ENCODE assay signal across 8 cellular contexts in the genomic region with DNA sequence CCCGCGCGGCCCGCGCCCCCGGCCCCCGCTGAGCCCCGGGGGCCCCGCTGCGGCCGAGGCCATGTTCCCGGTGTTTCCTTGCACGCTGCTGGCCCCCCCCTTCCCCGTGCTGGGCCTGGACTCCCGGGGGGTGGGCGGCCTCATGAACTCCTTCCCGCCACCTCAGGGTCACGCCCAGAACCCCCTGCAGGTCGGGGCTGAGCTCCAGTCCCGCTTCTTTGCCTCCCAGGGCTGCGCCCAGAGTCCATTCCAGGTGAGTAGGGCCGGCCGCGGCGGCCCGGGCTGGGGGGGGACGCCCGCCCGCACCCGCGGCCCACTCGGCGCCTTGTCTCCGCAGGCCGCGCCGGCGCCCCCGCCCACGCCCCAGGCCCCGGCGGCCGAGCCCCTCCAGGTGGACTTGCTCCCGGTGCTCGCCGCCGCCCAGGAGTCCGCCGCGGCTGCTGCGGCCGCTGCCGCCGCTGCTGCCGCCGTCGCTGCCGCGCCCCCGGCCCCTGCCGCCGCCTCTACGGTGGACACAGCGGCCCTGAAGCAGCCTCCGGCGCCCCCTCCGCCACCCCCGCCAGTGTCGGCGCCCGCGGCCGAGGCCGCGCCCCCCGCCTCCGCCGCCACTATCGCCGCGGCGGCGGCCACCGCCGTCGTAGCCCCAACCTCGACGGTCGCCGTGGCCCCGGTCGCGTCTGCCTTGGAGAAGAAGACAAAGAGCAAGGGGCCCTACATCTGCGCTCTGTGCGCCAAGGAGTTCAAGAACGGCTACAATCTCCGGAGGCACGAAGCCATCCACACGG. TPM values are rescaled to one million over a fixed set of nuclear protein-coding genes. Genes with fewer than 3 reads are reported as not detected.
A peak's percentile ranks its signal among the peaks of the same experiment; 100 is the strongest.
DNase-seq lines count a peak whose midpoint lies in the region; ATAC-seq, FAIRE-seq and TF ChIP-seq lines count a peak whose summit lies in the region.

No MANE protein-coding gene starts in this region.

- peak overlapping the region; percentile 96; the same call in 1 of the 2 replicates for H3K23ac ChIP-seq in IMR-90 (ENCODE audit: low read depth, low read length)

- dilution Hi-C loops in IMR-90 (cut with HindIII; ENCODE audit: low sequenced_read_pairs, unreplicated experiment) = no loop called here

- peaks cover 30% of the 10 kb centered on the region for H4K20me1 ChIP-seq in IMR-90 (ENCODE audit: insufficient read depth, low read length)
- H4K20me1 ChIP-seq in astrocyte (ENCODE audit: insufficient read depth, low read length) = peaks cover 34% of the 10 kb centered on the region

- H3K9me1 ChIP-seq in IMR-90 (ENCODE audit: insufficient read depth, low read length) = 0 out of 2 replicates have a peak, but pooled peaks cover 3% of the 10 kb centered on the region

- H3K27ac ChIP-seq in IMR-90 (ENCODE audit: insufficient read depth, low read length) (peak overlapping the region; percentile 95), astrocyte (ENCODE audit: low read depth, low read length) (peak overlapping the region; percentile 68)

- peak overlapping the region; percentile 91 for H3K4me3 Mint-ChIP-seq in astrocyte (ENCODE audit: unreplicated experiment)

- POLR2A ChIA-PET in IMR-90 (lab: Charles Lee; ENCODE audit: unreplicated experiment) = interaction anchor here (1.1 kb wide), 1 partner anchor 9 kb away, joined by 5 read pairs; no protein-coding TSS in a partner anchor

- ATAC-seq in IMR-90 (ENCODE audit: low read depth) (no peak), GM18502 (IDR thresholded peaks at IDR 0.05; ENCODE audit: poor library complexity, unreplicated experiment) (no peak), HG02571 (IDR thresholded peaks at IDR 0.05; ENCODE audit: unreplicated experiment) (no peak)

- H3K18ac ChIP-seq in IMR-90 (ENCODE audit: low read depth, low read length) = peak overlapping the region; percentile 27; the same call in 1 of the 2 replicates

- no TSS peak for BruUV-seq in IMR-90 (replicated peaks; lab: Mats Ljungman, UMichigan)

- H2BK20ac ChIP-seq in IMR-90 (ENCODE audit: low read depth, low read length) = no peak overlapping the region

- 0% methylated on average over 66 of the region's 99 CpGs; no CpG with 5 or more reads in 1 of the 2 experiments for WGBS in IMR-90 (ENCODE audit: extremely low coverage in 2 of 2, insufficient read length in 1 of 2), 2 experiments

- H3K9me3 Mint-ChIP-seq in astrocyte (ENCODE audit: unreplicated experiment) = no peaks in the 10 kb centered on the region

- no peak for FAIRE-seq in astrocyte (lab: Jason Lieb, UNC)

- peak overlapping the region; percentile 88 for H2BK5ac ChIP-seq in IMR-90 (ENCODE audit: low read depth, low read length, poor library complexity, severe bottlenecking)

- peaks cover 4 to 35% of the 10 kb centered on the region in 2 experiments; a peak in 3 of 4 replicates for H3K79me1 ChIP-seq in IMR-90 (ENCODE audit: low read depth in 1 of 2, low read length in 2 of 2)

- H3K27me3 ChIP-seq in IMR-90 (ENCODE audit: control insufficient read depth, insufficient read depth, low read length) (no peaks in the 10 kb centered on the region), astrocyte (ENCODE audit: insufficient read depth, low read length) (no peaks in the 10 kb centered on the region)

- peak overlapping the region; percentile 48 for H2BK120ac ChIP-seq in IMR-90 (ENCODE audit: low read depth, low read length)

- no peak for TF ChIP-seq RAD21 in IMR-90 (IDR thresholded peaks at IDR 0.05; ENCODE audit: low read length)

- peak overlapping the region; percentile 45; the same call in 1 of the 2 replicates for H4K5ac ChIP-seq in IMR-90 (ENCODE audit: low read depth, low read length)

- H3K4ac ChIP-seq in IMR-90 (ENCODE audit: low read depth, low read length) = peak overlapping the region; percentile 91

- TF ChIP-seq POLR2A in IMR-90 (IDR thresholded peaks at IDR 0.05; ENCODE audit: low read depth, low read length) (no peak), Raji (IDR thresholded peaks at IDR 0.05; ENCODE audit: insufficient read depth, low read depth, low read length) (peak; percentile 58; the same call in 1 of the 2 replicates)

- peaks cover 32% of the 10 kb centered on the region for H3K4me1 Mint-ChIP-seq in astrocyte (ENCODE audit: low read depth, unreplicated experiment)

- H3K4me2 ChIP-seq in IMR-90 (ENCODE audit: low read depth, low read length) = peak overlapping the region; percentile 71
- peak overlapping the region; percentile 93 for H3K4me2 ChIP-seq in astrocyte (ENCODE audit: low read length)

- TF ChIP-seq CTCF in IMR-90 (conservative IDR thresholded peaks at IDR 0.05; ENCODE audit: low read depth, low read length) = no peak
- TF ChIP-seq CTCF in astrocyte (IDR thresholded peaks at IDR 0.05; ENCODE audit: insufficient read depth, low read depth, low read length) = no peak

- no peak overlapping the region for H3K27ac Mint-ChIP-seq in astrocyte (ENCODE audit: unreplicated experiment)

- H3K9me3 ChIP-seq in IMR-90 (ENCODE audit: control insufficient read depth, insufficient read depth, low read length) (no peaks in the 10 kb centered on the region), astrocyte (ENCODE audit: insufficient read depth, low read depth, low read length) (no peaks in the 10 kb centered on the region)

- H3K36me3 Mint-ChIP-seq in astrocyte (ENCODE audit: low read depth, unreplicated experiment) = peaks cover 9% of the 10 kb centered on the region

- intact Hi-C loops in IMR-90 (cut with micrococcal nuclease) = loop anchor here (1.0 kb wide), 1 partner anchor 41 kb away; no protein-coding TSS in a partner anchor

- peak overlapping the region; percentile 62 for H3K4me3 ChIP-seq in IMR-90 (ENCODE audit: insufficient read depth, low read depth, low read length)
- peak overlapping the region; percentile 77 for H3K4me3 ChIP-seq in astrocyte (ENCODE audit: insufficient read depth, low read depth, low read length)

- H3K79me2 ChIP-seq in astrocyte (ENCODE audit: insufficient read depth, low read length) = peaks cover 34% of the 10 kb centered on the region

- H2AK5ac ChIP-seq in IMR-90 (ENCODE audit: low read depth, low read length) = peak overlapping the region; percentile 89

- peak overlapping the region; percentile 73; the same call in 1 of the 2 replicates for H3K56ac ChIP-seq in IMR-90 (ENCODE audit: extremely low read depth, insufficient read depth, low read length)

- peak overlapping the region; percentile 86 for H4K91ac ChIP-seq in IMR-90 (ENCODE audit: insufficient read depth, low read depth, low read length)

- DNase-seq in ELF-1 (ENCODE audit: low read depth, low spot score) = peak; percentile 72
- no peak for DNase-seq in IMR-90
- no peak for DNase-seq in astrocyte (ENCODE audit: low read depth)
- peak; percentile 79 for DNase-seq in islet precursor cell
- peak; percentile 63 for DNase-seq in stimulated activated CD4-positive, alpha-beta T cell treated with anti-CD3 and anti-CD28 coated beads, Interleukin-4, amount 100 ng/mL, for 1 hour

- no peak overlapping the region for H2BK15ac ChIP-seq in IMR-90 (ENCODE audit: low read depth, low read length)

- H2AFZ ChIP-seq in IMR-90 (replicated peaks; ENCODE audit: low read length, poor library complexity) = peak overlapping the region; percentile 79
- H2AFZ ChIP-seq in astrocyte (ENCODE audit: low read depth, low read length) = peak overlapping the region; percentile 14

- peak overlapping the region; percentile 59; the same call in 1 of the 2 replicates for H3K14ac ChIP-seq in IMR-90 (replicated peaks; ENCODE audit: low read depth, low read length)

- CTCF ChIA-PET in IMR-90 (lab: Yijun Ruan, JAX) = interaction anchor here (1.1 to 2.4 kb wide), 2 partner anchors 9 to 42 kb away, joined by 4 to 10 read pairs; partner anchors contain the start of gene PAGR1

- peaks cover 20% of the 10 kb centered on the region for H3K4me1 ChIP-seq in IMR-90 (ENCODE audit: control insufficient read depth, insufficient read depth, low read length)
- H3K4me1 ChIP-seq in astrocyte (ENCODE audit: insufficient read depth, low read length) = peaks cover 39% of the 10 kb centered on the region

- H4K8ac ChIP-seq in IMR-90 (ENCODE audit: low read depth in 2 of 2, low read length in 2 of 2) = peak overlapping the region; percentile 2 to 82; a peak in 2 of 4 replicates

- peak overlapping the region; percentile 86 for H3K9ac ChIP-seq in IMR-90 (ENCODE audit: low read depth, low read length)
- H3K9ac ChIP-seq in astrocyte (ENCODE audit: low read length) = peak overlapping the region; percentile 84

- in situ Hi-C loops in IMR-90 (cut with MboI; ENCODE audit: low sequenced_read_pairs) = no loop called here

- peaks cover 17% of the 10 kb centered on the region for H3K36me3 ChIP-seq in IMR-90 (ENCODE audit: control insufficient read depth, insufficient read depth, low read length)
- peaks cover 5% of the 10 kb centered on the region for H3K36me3 ChIP-seq in astrocyte (ENCODE audit: insufficient read depth, low read length)

- H3K27me3 Mint-ChIP-seq in astrocyte (ENCODE audit: low read depth, unreplicated experiment) = no peaks in the 10 kb centered on the region

- H2AK9ac ChIP-seq in IMR-90 (replicated peaks; ENCODE audit: low read depth, low read length, poor library complexity) = peak overlapping the region; percentile 95

TF ChIP-seq in IMR-90, 13 proteins besides CTCF, POLR2A, EP300 and RAD21 (continues in another document):
- TF ChIP-seq MAFK (IDR thresholded peaks at IDR 0.05; ENCODE audit: low read depth, low read length) = no peak

RNA-seq across cellular contexts. Expression of gene MAZ, which starts 0.5 kb away (rescaled TPM):
- total RNA-seq in IMR-90 (2012; rRNA removed) (113 and 127 TPM in 2 replicates), astrocyte (216 and 247 TPM in 2 replicates)
- 124 and 138 TPM in 2 replicates for polyA plus RNA-seq in IMR-90 (2012; rRNA removed)
- 55.6 and 129 TPM in 2 replicates for polyA plus RNA-seq in IMR-90 (2012; cell fraction: cytosol; rRNA removed)
- 105 and 180 TPM in 2 replicates for polyA plus RNA-seq in IMR-90 (2012; cell fraction: nucleus; rRNA removed; ENCODE audit: low replicate concordance)

RNA-seq across cellular contexts. Expression of gene PRRT2, which starts 5.2 kb away (rescaled TPM):
- total RNA-seq in IMR-90 (2012; rRNA removed) = 0.90 and 1.4 TPM in 2 replicates
- 10.5 and 10.7 TPM in 2 replicates for polyA plus RNA-seq in IMR-90 (2012; rRNA removed)
- 2.2 and 2.7 TPM in 2 replicates for polyA plus RNA-seq in IMR-90 (2012; cell fraction: cytosol; rRNA removed)
- 150 and 201 TPM in 2 replicates for polyA plus RNA-seq in IMR-90 (2012; cell fraction: nucleus; rRNA removed; ENCODE audit: low replicate concordance)
- 6.2 and 6.7 TPM in 2 replicates for total RNA-seq in astrocyte

RNA-seq across cellular contexts. Expression of gene PAGR1, which starts 9.1 kb away (rescaled TPM):
- total RNA-seq in IMR-90 (2012; rRNA removed) (10.6 and 15.3 TPM in 2 replicates), astrocyte (20.1 and 20.8 TPM in 2 replicates)
- polyA plus RNA-seq in IMR-90 (2012; rRNA removed) = 22.1 and 26.4 TPM in 2 replicates
- 21.9 and 41.0 TPM in 2 replicates for polyA plus RNA-seq in IMR-90 (2012; cell fraction: cytosol; rRNA removed)
- 159 and 162 TPM in 2 replicates for polyA plus RNA-seq in IMR-90 (2012; cell fraction: nucleus; rRNA removed; ENCODE audit: low replicate concordance)

RNA-seq across cellular contexts. Expression of gene MVP, which starts 13.4 kb away (rescaled TPM):
- 221 and 319 TPM in 2 replicates for total RNA-seq in IMR-90 (2012; rRNA removed)
- polyA plus RNA-seq in IMR-90 (2012; rRNA removed) = 204 and 231 TPM in 2 replicates
- 95.3 and 159 TPM in 2 replicates for polyA plus RNA-seq in IMR-90 (2012; cell fraction: cytosol; rRNA removed)
- 358 and 633 TPM in 2 replicates for polyA plus RNA-seq in IMR-90 (2012; cell fraction: nucleus; rRNA removed; ENCODE audit: low replicate concordance)
- total RNA-seq in astrocyte = 38.7 and 40.1 TPM in 2 replicates

RNA-seq across cellular contexts. Expression of gene KIF22, which starts 16.3 kb away (rescaled TPM):
- total RNA-seq in IMR-90 (2012; rRNA removed) = 40.8 and 43.0 TPM in 2 replicates
- 65.1 and 66.0 TPM in 2 replicates for polyA plus RNA-seq in IMR-90 (2012; rRNA removed)
- 29.9 and 41.8 TPM in 2 replicates for polyA plus RNA-seq in IMR-90 (2012; cell fraction: cytosol; rRNA removed)
- polyA plus RNA-seq in IMR-90 (2012; cell fraction: nucleus; rRNA removed; ENCODE audit: low replicate concordance) = 96.9 and 151 TPM in 2 replicates
- 12.5 and 14.3 TPM in 2 replicates for total RNA-seq in astrocyte

Comparison
In these comparisons a context has a peak if more than half of its experiments do, and no peak if none do; other contexts are left out.
1. DNase-seq: peak in ELF-1 (single experiment), islet precursor cell (single experiment) and stimulated activated CD4-positive, alpha-beta T cell treated with anti-CD3 and anti-CD28 coated beads, Interleukin-4, amount 100 ng/mL, for 1 hour (single experiment); none in IMR-90 (single experiment) and astrocyte (single experiment).